1 cellular context compared by ENCODE assay signal in the genomic region with DNA sequence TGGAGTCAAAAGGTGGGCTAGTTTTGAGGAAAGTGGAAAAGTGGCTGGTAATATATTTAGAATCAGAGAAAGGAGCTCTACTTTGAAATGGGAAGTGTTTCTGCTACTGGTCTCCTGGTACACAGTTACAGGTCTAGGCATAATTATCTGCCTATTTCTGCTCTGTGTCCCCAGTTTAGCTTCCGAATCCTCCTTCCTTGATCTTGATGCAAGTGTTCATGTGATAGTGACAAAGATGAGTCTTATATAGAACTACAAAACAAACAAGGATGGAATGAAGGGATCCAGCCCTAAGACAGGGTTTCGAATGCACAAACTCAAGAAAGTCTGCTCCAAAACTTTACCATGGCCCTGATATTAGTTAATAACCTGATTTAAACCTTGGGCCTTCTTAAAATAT.
TF ChIP-seq lines count a peak whose summit lies in the region.

No MANE protein-coding gene starts in this region.

TF ChIP-seq in HCT116, 20 proteins besides CTCF, POLR2A, EP300 and RAD21:
- TF ChIP-seq CBX3 (IDR thresholded peaks at IDR 0.05; ENCODE audit: low read depth) (no peak), TCF7L2 (IDR thresholded peaks at IDR 0.05; ENCODE audit: borderline replicate concordance, extremely low read depth, insufficient read depth, insufficient read length) (no peak), YY1 (IDR thresholded peaks at IDR 0.05; ENCODE audit: extremely low read depth, insufficient replicate concordance, low read depth, low read length) (no peak)
- TF ChIP-seq, protein P1, sequence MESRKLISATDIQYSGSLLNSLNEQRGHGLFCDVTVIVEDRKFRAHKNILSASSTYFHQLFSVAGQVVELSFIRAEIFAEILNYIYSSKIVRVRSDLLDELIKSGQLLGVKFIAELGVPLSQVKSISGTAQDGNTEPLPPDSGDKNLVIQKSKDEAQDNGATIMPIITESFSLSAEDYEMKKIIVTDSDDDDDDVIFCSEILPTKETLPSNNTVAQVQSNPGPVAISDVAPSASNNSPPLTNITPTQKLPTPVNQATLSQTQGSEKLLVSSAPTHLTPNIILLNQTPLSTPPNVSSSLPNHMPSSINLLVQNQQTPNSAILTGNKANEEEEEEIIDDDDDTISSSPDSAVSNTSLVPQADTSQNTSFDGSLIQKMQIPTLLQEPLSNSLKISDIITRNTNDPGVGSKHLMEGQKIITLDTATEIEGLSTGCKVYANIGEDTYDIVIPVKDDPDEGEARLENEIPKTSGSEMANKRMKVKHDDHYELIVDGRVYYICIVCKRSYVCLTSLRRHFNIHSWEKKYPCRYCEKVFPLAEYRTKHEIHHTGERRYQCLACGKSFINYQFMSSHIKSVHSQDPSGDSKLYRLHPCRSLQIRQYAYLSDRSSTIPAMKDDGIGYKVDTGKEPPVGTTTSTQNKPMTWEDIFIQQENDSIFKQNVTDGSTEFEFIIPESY (IDR thresholded peaks at IDR 0.05; ENCODE audit: extremely low read depth, insufficient replicate concordance, low read length), result no peak
